Comparison of ENCODE assay signal across 1 cellular context in genomic region chr6:156919819-156920379, GRCh38.
TF ChIP-seq lines count a peak whose summit lies in the region.

No MANE protein-coding gene starts in this region.

TF ChIP-seq in WTC11, 78 proteins besides CTCF, POLR2A, EP300 and RAD21 (continued from another document):
- TF ChIP-seq, protein P1, sequence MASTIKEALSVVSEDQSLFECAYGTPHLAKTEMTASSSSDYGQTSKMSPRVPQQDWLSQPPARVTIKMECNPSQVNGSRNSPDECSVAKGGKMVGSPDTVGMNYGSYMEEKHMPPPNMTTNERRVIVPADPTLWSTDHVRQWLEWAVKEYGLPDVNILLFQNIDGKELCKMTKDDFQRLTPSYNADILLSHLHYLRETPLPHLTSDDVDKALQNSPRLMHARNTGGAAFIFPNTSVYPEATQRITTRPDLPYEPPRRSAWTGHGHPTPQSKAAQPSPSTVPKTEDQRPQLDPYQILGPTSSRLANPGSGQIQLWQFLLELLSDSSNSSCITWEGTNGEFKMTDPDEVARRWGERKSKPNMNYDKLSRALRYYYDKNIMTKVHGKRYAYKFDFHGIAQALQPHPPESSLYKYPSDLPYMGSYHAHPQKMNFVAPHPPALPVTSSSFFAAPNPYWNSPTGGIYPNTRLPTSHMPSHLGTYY (CRISPR knock-in tag; IDR thresholded peaks at IDR 0.05), result no peak
- TF ChIP-seq NR3C1 (CRISPR knock-in tag; conservative IDR thresholded peaks at IDR 0.05; ENCODE audit: low read depth) (no peak), ZNF671 (CRISPR knock-in tag; IDR thresholded peaks at IDR 0.05) (no peak), NR2C2 (CRISPR knock-in tag; IDR thresholded peaks at IDR 0.05) (no peak), MYBL2 (CRISPR knock-in tag; IDR thresholded peaks at IDR 0.05) (no peak), MXD4 (CRISPR knock-in tag; IDR thresholded peaks at IDR 0.05; ENCODE audit: borderline replicate concordance) (no peak), ZNF232 (CRISPR knock-in tag; IDR thresholded peaks at IDR 0.05) (no peak), ZNF425 (CRISPR knock-in tag; conservative IDR thresholded peaks at IDR 0.05) (no peak), ZNF532 (CRISPR knock-in tag; IDR thresholded peaks at IDR 0.05; ENCODE audit: borderline replicate concordance) (no peak), CBFB (CRISPR knock-in tag; IDR thresholded peaks at IDR 0.05; ENCODE audit: low read depth) (no peak), NFE2L1 (CRISPR knock-in tag; IDR thresholded peaks at IDR 0.05) (no peak)
- TF ChIP-seq, protein P2, sequence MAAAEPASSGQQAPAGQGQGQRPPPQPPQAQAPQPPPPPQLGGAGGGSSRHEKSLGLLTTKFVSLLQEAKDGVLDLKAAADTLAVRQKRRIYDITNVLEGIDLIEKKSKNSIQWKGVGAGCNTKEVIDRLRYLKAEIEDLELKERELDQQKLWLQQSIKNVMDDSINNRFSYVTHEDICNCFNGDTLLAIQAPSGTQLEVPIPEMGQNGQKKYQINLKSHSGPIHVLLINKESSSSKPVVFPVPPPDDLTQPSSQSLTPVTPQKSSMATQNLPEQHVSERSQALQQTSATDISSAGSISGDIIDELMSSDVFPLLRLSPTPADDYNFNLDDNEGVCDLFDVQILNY (CRISPR knock-in tag; IDR thresholded peaks at IDR 0.05), result no peak
